Comparison of ENCODE assay signal across 26 cellular contexts in the genomic region with DNA sequence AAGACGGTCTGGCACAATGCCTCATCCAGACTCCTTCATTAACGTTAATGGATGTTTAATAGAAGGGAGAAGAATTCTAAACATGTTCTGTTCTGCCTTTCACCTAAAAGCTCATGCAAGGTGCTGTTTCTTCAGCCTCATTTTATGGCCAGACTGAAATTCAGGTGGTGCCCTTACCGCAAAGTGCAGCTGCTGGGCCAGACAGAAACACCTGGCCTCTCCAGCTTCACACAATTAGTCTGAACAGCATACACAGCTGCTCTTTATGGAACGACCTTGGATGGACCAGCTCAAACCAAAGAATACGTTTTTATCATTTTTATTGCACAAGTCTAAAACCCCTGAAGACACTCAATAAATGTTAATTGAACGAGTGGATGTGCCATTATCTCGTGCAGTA. TPM values are rescaled to one million over a fixed set of nuclear protein-coding genes. Genes with fewer than 3 reads are reported as not detected.
DNase-seq lines count a peak whose midpoint lies in the region; ATAC-seq and TF ChIP-seq lines count a peak whose summit lies in the region.
"Had no signal": no experiment of that assay in that cellular context is flagged by ENCODE, and none has a peak within 500 bp of the region (broad histone marks: within the 10 kb centered on the region; RNA-seq: fewer than 3 reads in every experiment).

No MANE protein-coding gene starts in this region.

- H3K27me3 ChIP-seq in MM.1S (replicated peaks; ENCODE audit: insufficient read depth, low read length): no peaks in the 10 kb centered on the region
- H3K27me3 ChIP-seq: ovary, vagina had no signal

- H3K9me2 ChIP-seq in MM.1S (replicated peaks; ENCODE audit: insufficient read depth, low read length): no peaks in the 10 kb centered on the region

- DNase-seq in MM.1S (peak; percentile 88), NCI-H2029 treated with DMSO at 0.1 percent for 48 hours (lab: John Stamatoyannopoulos, UW) (peak; percentile 88), NCI-H526 treated with DMSO at 0.1 percent for 48 hours (lab: John Stamatoyannopoulos, UW) (peak; percentile 10), SW480 (ENCODE audit: low spot score) (peak; percentile 25), Right ventricle myocardium superior (no peak), NAMALWA (ENCODE audit: low spot score) (no peak)
- DNase-seq: activated CD8-positive, alpha-beta memory T cell treated with anti-CD3 and anti-CD28 coated beads, Interleukin-2, amount 50 U/mL, for 48 hours; activated effector memory CD4-positive, alpha-beta T cell treated with anti-CD3 and anti-CD28 coated beads, Interleukin-2, amount 50 U/mL, for 16 hours; cerebellar nuclear complex; effector CD4-positive, alpha-beta T cell; erythroblast; foreskin keratinocyte; HCEC 1CT; KG1; natural killer cell; NCI-H82; ovary; spleen; stimulated activated CD4-positive, alpha-beta T cell treated with anti-CD3 and anti-CD28 coated beads, Interleukin-4, amount 100 ng/mL, for 24 hours; stimulated activated naive CD4-positive, alpha-beta T cell treated with Interleukin-2 at 50 U/mL for 16 hours had no signal

- TF ChIP-seq CTCF in MM.1S (IDR thresholded peaks at IDR 0.05; ENCODE audit: low read length): no peak

- peak overlapping the region; percentile 82 for H3K27ac ChIP-seq in MM.1S (ENCODE audit: low read length)
- H3K27ac ChIP-seq: C4-2B, foreskin keratinocyte, ovary, spleen, thoracic aorta, vagina had no signal

- no peaks in the 10 kb centered on the region for H3K36me3 ChIP-seq in MM.1S (replicated peaks; ENCODE audit: insufficient read depth, low read length)
- H3K36me3 ChIP-seq: ovary, spleen, thoracic aorta, vagina had no signal

- H3F3A ChIP-seq in MM.1S (ENCODE audit: insufficient read depth, low read length): peaks cover 27% of the 10 kb centered on the region

- H3K4me1 ChIP-seq in MM.1S (ENCODE audit: low read length): peaks cover 41% of the 10 kb centered on the region
- H3K4me1 ChIP-seq: foreskin keratinocyte had no signal

- peak overlapping the region; percentile 69 for H3K4me2 ChIP-seq in MM.1S (ENCODE audit: low read depth, low read length)

- no peaks in the 10 kb centered on the region for H4K20me1 ChIP-seq in MM.1S (ENCODE audit: insufficient read depth, low read length)

- ATAC-seq in Right ventricle myocardium superior (ENCODE audit: poor library complexity) (no peak), GM18907 (IDR thresholded peaks at IDR 0.05; ENCODE audit: unreplicated experiment) (no peak)
- ATAC-seq: foreskin keratinocyte, left lobe of liver, natural killer cell, SK-N-SH treated with all-trans-retinoic acid at 6 μM for 48 hours had no signal

- no peaks in the 10 kb centered on the region for H3K9me3 ChIP-seq in MM.1S (replicated peaks; ENCODE audit: insufficient read depth, low read length)
- H3K9me3 ChIP-seq: ovary, spleen, thoracic aorta, vagina had no signal

- peak overlapping the region; percentile 16; the same call in 1 of the 2 replicates for H3K4me3 ChIP-seq in MM.1S (ENCODE audit: low read length)
- H3K4me3 ChIP-seq: ovary, spleen, thoracic aorta, vagina had no signal

- H3K9ac ChIP-seq in MM.1S (ENCODE audit: low read length): peak overlapping the region; percentile 17; the same call in 1 of the 2 replicates

- H2AFZ ChIP-seq in MM.1S (ENCODE audit: low read length): 0 out of 2 replicates have a peak overlapping the region, but pooled peaks have one; percentile 14

- H3K79me2 ChIP-seq in MM.1S (ENCODE audit: low read length): peaks cover 55% of the 10 kb centered on the region

- intact Hi-C loops in Right ventricle myocardium superior (cut with DNase I): no loop called here

RNA-seq across cellular contexts. Expression of a gene that starts 4.6 kb away (rescaled TPM):
- 1.2 TPM for total RNA-seq in Right ventricle myocardium superior
- total RNA-seq: foreskin keratinocyte had no signal

Comparison
In these comparisons a context has a peak if more than half of its experiments do, and no peak if none do; other contexts are left out.
1. DNase-seq: peak in MM.1S (single experiment), NCI-H2029 treated with DMSO at 0.1 percent for 48 hours (single experiment), NCI-H526 treated with DMSO at 0.1 percent for 48 hours (single experiment) and SW480 (single experiment); none in Right ventricle myocardium superior (single experiment) and NAMALWA (single experiment).